26 cellular contexts compared by ENCODE assay signal in genomic region chr2:177842243-177842642, GRCh38.
"Had no signal": no experiment of that assay in that cellular context is flagged by ENCODE, and none has a peak within 500 bp of the region (broad histone marks: within the 10 kb centered on the region; RNA-seq: fewer than 3 reads in every experiment).

No MANE protein-coding gene starts in this region.

- H3K9ac ChIP-seq: parathyroid adenoma had no signal

- H3K27me3 ChIP-seq: ovary, suprapubic skin, testis, tibial artery, transverse colon, upper lobe of right lung, uterus had no signal

- H3K4me3 ChIP-seq: ovary, psoas muscle, skin epidermis, suprapubic skin, testis, tibial artery, transverse colon, upper lobe of right lung, uterus had no signal

- H3K9me3 ChIP-seq: ovary, psoas muscle, suprapubic skin, testis, tibial artery, upper lobe of right lung, uterus had no signal

- H3K4me1 ChIP-seq: parathyroid adenoma, psoas muscle, suprapubic skin, testis, tibial artery, upper lobe of right lung, uterus had no signal

- H3K27ac ChIP-seq: ovary, parathyroid adenoma, psoas muscle, skin epidermis, suprapubic skin, testis, tibial artery, upper lobe of right lung, uterus had no signal

- H3K36me3 ChIP-seq: ovary, suprapubic skin, tibial artery, transverse colon, upper lobe of right lung, uterus had no signal

- ATAC-seq: naive thymus-derived CD8-positive, alpha-beta T cell; natural killer cell treated with Interleukin-12 subunit alpha and Interleukin-12 subunit beta and Interleukin-15 and Interleukin-18, amount 100 ng/mL, for 72 hours; psoas muscle; right cardiac atrium; sciatic nerve; stimulated activated memory B cell treated with anti-CD40 and anti-IgM and Interleukin-4, amounts not matched to agents 10 μg/mL and 1 μg/mL and 100 μg/mL, for 72 hours; stimulated activated naive CD8-positive, alpha-beta T cell treated with anti-CD3 and anti-CD28 coated beads, Interleukin-15, amount 100 ng/mL, for 72 hours; stimulated activated naive CD8-positive, alpha-beta T cell treated with anti-CD3 and anti-CD28 coated beads, Interleukin-15, Interleukin-2, amounts not matched to agents 100 U/mL and 50 U/mL, for 24 hours; upper lobe of right lung had no signal

- DNase-seq: naive B cell; naive thymus-derived CD8-positive, alpha-beta T cell; nephron progenitor cell; occipital lobe; ovary; psoas muscle; right cardiac atrium; stimulated activated CD4-positive, alpha-beta T cell treated with anti-CD3 and anti-CD28 coated beads, Interleukin-15, amount 100 ng/mL, for 24 hours; stimulated activated CD4-positive, alpha-beta T cell treated with anti-CD3 and anti-CD28 coated beads, Interleukin-4, amount 100 ng/mL, for 1 hour; stimulated activated CD4-positive, alpha-beta T cell treated with anti-CD3 and anti-CD28 coated beads, Interleukin-4, amount 100 ng/mL, for 4 hours; stimulated activated CD8-positive, alpha-beta memory T cell treated with anti-CD3 and anti-CD28 coated beads, Interleukin-4, amount 100 ng/mL, for 48 hours; stimulated activated naive CD4-positive, alpha-beta T cell; stimulated activated naive CD8-positive, alpha-beta T cell treated with anti-CD3 and anti-CD28 coated beads, Interleukin-15, amount 100 ng/mL, for 72 hours; stimulated activated naive CD8-positive, alpha-beta T cell treated with anti-CD3 and anti-CD28 coated beads, Interleukin-15, Interleukin-2, amounts not matched to agents 100 U/mL and 50 U/mL, for 24 hours; substantia nigra; testis; tibial artery; transverse colon; upper lobe of right lung; uterus had no signal
